Comparison of ENCODE assay signal across 16 cellular contexts in genomic region chr14:68047910-68048309, GRCh38.
A peak's percentile ranks its signal among the peaks of the same experiment; 100 is the strongest.
DNase-seq lines count a peak whose midpoint lies in the region; ATAC-seq, FAIRE-seq and TF ChIP-seq lines count a peak whose summit lies in the region.
"Had no signal": no experiment of that assay in that cellular context is flagged by ENCODE, and none has a peak within 500 bp of the region (broad histone marks: within the 10 kb centered on the region; RNA-seq: fewer than 3 reads in every experiment).

No MANE protein-coding gene starts in this region.

- no peak for TF ChIP-seq RAD21 in HepG2 (CRISPR knock-in tag; IDR thresholded peaks at IDR 0.05)

- no peak overlapping the region for H3K4me2 ChIP-seq in HepG2 (ENCODE audit: low read depth, low read length)

- DNase-seq in Caki2 (ENCODE audit: low read depth) (peak; percentile 32), RWPE2 (ENCODE audit: low spot score) (no peak), fibroblast of mammary gland (ENCODE audit: low read depth) (peak; percentile 33), sigmoid colon (no peak), Right ventricle myocardium superior (no peak), suprapubic skin (ENCODE audit: low spot score in 2 of 2) (no peak), endothelial cell (ENCODE audit: low spot score) (no peak), HepG2 (ENCODE audit: low spot score) (no peak)
- DNase-seq: activated CD4-positive, alpha-beta memory T cell treated with anti-CD3 and anti-CD28 coated beads, Interleukin-2, amount 10 ng/mL, durations not matched to agents 7 days and 5 days; DMS153; erythroblast; NCI-H1694; NCI-H446; SJCRH30; stimulated activated naive CD8-positive, alpha-beta T cell treated with anti-CD3 and anti-CD28 coated beads, Interleukin-15, amount 100 ng/mL, for 72 hours had no signal

- FAIRE-seq in HepG2 (lab: Jason Lieb, UNC), result no peak
- FAIRE-seq: colon had no signal

- H3K27me3 ChIP-seq in RWPE2 (ENCODE audit: insufficient read depth, poor library complexity, severe bottlenecking), result peaks cover 2% of the 10 kb centered on the region
- H3K27me3 ChIP-seq in sigmoid colon, result no peaks in the 10 kb centered on the region
- no peaks in the 10 kb centered on the region for H3K27me3 ChIP-seq in suprapubic skin
- no peaks in the 10 kb centered on the region; a peak in 1 of 5 replicates for H3K27me3 ChIP-seq in HepG2 (ENCODE audit: control insufficient read depth in 1 of 2, insufficient read depth in 2 of 2, low read length in 2 of 2)
- H3K27me3 ChIP-seq: SJCRH30 had no signal

- TF ChIP-seq EP300 in sigmoid colon (IDR thresholded peaks at IDR 0.05) (no peak), suprapubic skin (IDR thresholded peaks at IDR 0.05) (no peak), HepG2 (IDR thresholded peaks at IDR 0.05; ENCODE audit: low read depth in 2 of 2, low read length in 2 of 2) (no peak), HepG2 (CRISPR knock-in tag; IDR thresholded peaks at IDR 0.05; ENCODE audit: borderline replicate concordance) (no peak)

- POLR2A ChIA-PET in HepG2 (lab: Yijun Ruan, JAX), result no interaction called here

- H3K27ac ChIP-seq in RWPE2 (ENCODE audit: poor library complexity, severe bottlenecking), result peak overlapping the region; percentile 27
- peak overlapping the region in 3 of 4 donors; percentile 82 to 90 (median 88) for H3K27ac ChIP-seq in sigmoid colon
- H3K27ac ChIP-seq in suprapubic skin, result no peak overlapping the region
- no peak overlapping the region for H3K27ac ChIP-seq in HepG2 (ENCODE audit: extremely low read length, insufficient read depth, low read length)
- H3K27ac ChIP-seq: SJCRH30 had no signal

- H3K36me3 Mint-ChIP-seq in endothelial cell (ENCODE audit: low read depth, unreplicated experiment), result no peaks in the 10 kb centered on the region

- no peaks in the 10 kb centered on the region for H4K20me1 ChIP-seq in HepG2 (ENCODE audit: insufficient read depth, low read length)

- WGBS in sigmoid colon, 2 donors, result 44 to 78% methylated on average over 6 of the region's 6 CpGs
- WGBS in suprapubic skin, result 57% methylated on average over 6 of the region's 6 CpGs
- WGBS in HepG2 (ENCODE audit: low lambda C conversion rate), result 74% methylated on average over 6 of the region's 6 CpGs

- H3K9me3 ChIP-seq in RWPE2 (ENCODE audit: severe bottlenecking) (no peaks in the 10 kb centered on the region), sigmoid colon (no peaks in the 10 kb centered on the region), suprapubic skin (no peaks in the 10 kb centered on the region), HepG2 (ENCODE audit: low read length) (no peaks in the 10 kb centered on the region)
- H3K9me3 ChIP-seq: SJCRH30 had no signal

- H3K4me1 Mint-ChIP-seq in endothelial cell (ENCODE audit: unreplicated experiment), result no peaks in the 10 kb centered on the region
- H3K4me1 Mint-ChIP-seq: activated CD4-positive, alpha-beta memory T cell treated with anti-CD3 and anti-CD28 coated beads, Interleukin-2, amount 10 ng/mL, durations not matched to agents 7 days and 5 days; stimulated activated naive CD8-positive, alpha-beta T cell treated with anti-CD3 and anti-CD28 coated beads, Interleukin-15, amount 100 ng/mL, for 72 hours had no signal

- H3K4me3 ChIP-seq in RWPE2 (ENCODE audit: severe bottlenecking) (no peak overlapping the region), fibroblast of mammary gland (ENCODE audit: control insufficient read depth, low read depth, low read length) (no peak overlapping the region), sigmoid colon (no peak overlapping the region), suprapubic skin (no peak overlapping the region), HepG2 (replicated peaks in 1 of 3; ENCODE audit: insufficient read depth in 1 of 3, low read depth in 2 of 3, low read length in 3 of 3) (no peak overlapping the region)
- H3K4me3 ChIP-seq: SJCRH30 had no signal

- no peak overlapping the region for H3K9ac ChIP-seq in HepG2 (ENCODE audit: insufficient read depth, low read depth, low read length)

- H3K4me1 ChIP-seq in RWPE2 (ENCODE audit: insufficient read depth, poor library complexity, severe bottlenecking) (peaks cover 21% of the 10 kb centered on the region), sigmoid colon (peaks cover 0 to 38% (median 20%) of the 10 kb centered on the region in 4 donors), suprapubic skin (peaks cover 17% of the 10 kb centered on the region), HepG2 (ENCODE audit: insufficient read depth, low read length) (peaks cover 2% of the 10 kb centered on the region; the same call in 1 of the 2 replicates)
- H3K4me1 ChIP-seq: SJCRH30 had no signal

- H3K4me3 Mint-ChIP-seq in endothelial cell (ENCODE audit: unreplicated experiment), result no peak overlapping the region
- H3K4me3 Mint-ChIP-seq: activated CD4-positive, alpha-beta memory T cell treated with anti-CD3 and anti-CD28 coated beads, Interleukin-2, amount 10 ng/mL, durations not matched to agents 7 days and 5 days; stimulated activated naive CD8-positive, alpha-beta T cell treated with anti-CD3 and anti-CD28 coated beads, Interleukin-15, amount 100 ng/mL, for 72 hours had no signal

- BruUV-seq in HepG2 (replicated peaks; lab: Mats Ljungman, UMichigan), result no TSS peak

- no peaks in the 10 kb centered on the region for H3K9me3 Mint-ChIP-seq in endothelial cell (ENCODE audit: unreplicated experiment)
- H3K9me3 Mint-ChIP-seq: stimulated activated naive CD8-positive, alpha-beta T cell treated with anti-CD3 and anti-CD28 coated beads, Interleukin-15, amount 100 ng/mL, for 72 hours had no signal

- CTCF ChIA-PET in HepG2 (lab: Yijun Ruan, JAX; ENCODE audit: low intra/inter-chr PET ratio, low total read pairs), result no interaction called here

- in situ Hi-C loops in Caki2 (cut with HindIII; ENCODE audit: low pct_unique_long_range_greater_than_20kb, low sequenced_read_pairs) (no loop called here), HepG2 (cut with HindIII; ENCODE audit: extremely low pct_ligation_motif_present, low pct_unique_long_range_greater_than_20kb) (no loop called here)

- intact Hi-C loops in sigmoid colon (cut with DNase I), result no loop called here
- intact Hi-C loops in Right ventricle myocardium superior (cut with DNase I), result no loop called here
- intact Hi-C loops in HepG2 (cut with micrococcal nuclease; ENCODE audit: unreplicated experiment), result no loop called here

- no peak overlapping the region for H2AFZ ChIP-seq in HepG2 (ENCODE audit: low read length)

- H3K79me2 ChIP-seq in HepG2 (ENCODE audit: insufficient read depth, low read length), result no peaks in the 10 kb centered on the region

- TF ChIP-seq POLR2A in sigmoid colon (IDR thresholded peaks at IDR 0.05) (no peak), suprapubic skin (IDR thresholded peaks at IDR 0.05) (no peak), HepG2 (IDR thresholded peaks at IDR 0.05; ENCODE audit: insufficient read depth in 1 of 2, low read depth in 2 of 2, low read length in 2 of 2) (no peak)

- 0 out of 2 replicates have a peak, but pooled peaks cover 4% of the 10 kb centered on the region for H3K36me3 ChIP-seq in RWPE2 (ENCODE audit: low read depth)
- no peaks in the 10 kb centered on the region for H3K36me3 ChIP-seq in sigmoid colon
- H3K36me3 ChIP-seq in suprapubic skin, result no peaks in the 10 kb centered on the region
- H3K36me3 ChIP-seq in HepG2 (replicated peaks in 1 of 2; ENCODE audit: control insufficient read depth in 1 of 2, insufficient read depth in 2 of 2, low read length in 2 of 2), result no peaks in the 10 kb centered on the region
- H3K36me3 ChIP-seq: SJCRH30 had no signal

- ATAC-seq in RWPE2 (ENCODE audit: low read depth) (peak; percentile 81), Right ventricle myocardium superior (ENCODE audit: poor library complexity) (no peak), HepG2 (no peak)
- ATAC-seq: stimulated activated naive CD8-positive, alpha-beta T cell treated with anti-CD3 and anti-CD28 coated beads, Interleukin-15, amount 100 ng/mL, for 72 hours had no signal

- no peaks in the 10 kb centered on the region for H3K27me3 Mint-ChIP-seq in endothelial cell (ENCODE audit: unreplicated experiment)
- H3K27me3 Mint-ChIP-seq: activated CD4-positive, alpha-beta memory T cell treated with anti-CD3 and anti-CD28 coated beads, Interleukin-2, amount 10 ng/mL, durations not matched to agents 7 days and 5 days; stimulated activated naive CD8-positive, alpha-beta T cell treated with anti-CD3 and anti-CD28 coated beads, Interleukin-15, amount 100 ng/mL, for 72 hours had no signal

- no peak overlapping the region for H3K27ac Mint-ChIP-seq in endothelial cell (ENCODE audit: unreplicated experiment)
- H3K27ac Mint-ChIP-seq: activated CD4-positive, alpha-beta memory T cell treated with anti-CD3 and anti-CD28 coated beads, Interleukin-2, amount 10 ng/mL, durations not matched to agents 7 days and 5 days; stimulated activated naive CD8-positive, alpha-beta T cell treated with anti-CD3 and anti-CD28 coated beads, Interleukin-15, amount 100 ng/mL, for 72 hours had no signal

- TF ChIP-seq CTCF in RWPE2 (IDR thresholded peaks at IDR 0.05; ENCODE audit: poor library complexity, severe bottlenecking) (no peak), fibroblast of mammary gland (conservative IDR thresholded peaks at IDR 0.05; ENCODE audit: control insufficient read depth, insufficient read depth, low read depth, low read length) (no peak), sigmoid colon (IDR thresholded peaks at IDR 0.05) (no peak), suprapubic skin (IDR thresholded peaks at IDR 0.05) (no peak), endothelial cell (IDR thresholded peaks at IDR 0.05; ENCODE audit: unreplicated experiment) (no peak), HepG2 (CRISPR knock-in tag; IDR thresholded peaks at IDR 0.05) (no peak)

TF ChIP-seq in HepG2, 621 proteins besides CTCF, POLR2A, EP300 and RAD21 (continues in another document):
- TF ChIP-seq ZNF441 (CRISPR knock-in tag; IDR thresholded peaks at IDR 0.05; ENCODE audit: borderline replicate concordance), result no peak
- TF ChIP-seq MEIS2 (CRISPR knock-in tag; IDR thresholded peaks at IDR 0.05), result no peak
- TF ChIP-seq HHEX (CRISPR knock-in tag; IDR thresholded peaks at IDR 0.05), result no peak
- no peak for TF ChIP-seq KLF9 (CRISPR knock-in tag; IDR thresholded peaks at IDR 0.05; ENCODE audit: low read depth)
- TF ChIP-seq ZNF546 (CRISPR knock-in tag; conservative IDR thresholded peaks at IDR 0.05), result no peak
- no peak for TF ChIP-seq CERS6 (CRISPR knock-in tag; IDR thresholded peaks at IDR 0.05)
- TF ChIP-seq ZNF614 (CRISPR knock-in tag; IDR thresholded peaks at IDR 0.05; ENCODE audit: borderline replicate concordance), result no peak

Comparison
In these comparisons a context has a peak if more than half of its experiments do, and no peak if none do; other contexts are left out.
1. DNase-seq: peak in Caki2 (single experiment) and fibroblast of mammary gland (single experiment); none in RWPE2 (single experiment), sigmoid colon (single experiment), Right ventricle myocardium superior (single experiment), suprapubic skin (0 of 2), endothelial cell (single experiment) and HepG2 (single experiment).
2. H3K27ac ChIP-seq: peak in RWPE2 (single experiment) and sigmoid colon (3 of 4); none in suprapubic skin (single experiment) and HepG2 (single experiment).